ENCODE assay signal across 23 cellular contexts in the genomic region with DNA sequence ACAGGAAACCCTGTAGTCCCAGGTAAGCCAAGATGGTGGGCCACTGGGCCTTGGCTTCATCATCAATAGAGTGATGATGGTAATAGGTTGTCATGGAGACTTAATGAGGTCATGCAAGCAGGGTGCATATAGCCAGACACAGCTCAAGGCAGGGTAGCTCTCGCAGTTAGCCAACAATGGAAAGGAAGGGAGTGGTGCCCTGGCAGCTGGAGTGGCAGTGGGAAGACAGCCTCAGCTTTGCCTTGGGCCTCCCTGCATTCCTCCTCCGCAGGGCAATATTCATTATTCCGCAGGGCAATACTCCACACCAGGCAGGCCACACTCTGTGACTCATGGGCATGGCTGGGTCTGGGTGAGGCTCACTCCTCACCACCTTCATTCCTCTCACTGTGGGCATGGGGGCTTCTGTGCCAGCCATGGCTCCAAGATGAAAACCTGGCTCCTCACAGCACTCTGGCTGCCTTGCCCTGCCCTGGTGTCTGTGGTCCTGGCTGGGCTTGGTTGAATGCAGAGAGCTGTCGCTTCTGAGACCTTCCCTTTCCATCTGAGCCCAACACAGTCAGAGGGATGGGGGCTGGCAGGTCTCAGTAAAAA.
DNase-seq lines count a peak whose midpoint lies in the region; ATAC-seq and TF ChIP-seq lines count a peak whose summit lies in the region.
"Had no signal": no experiment of that assay in that cellular context is flagged by ENCODE, and none has a peak within 500 bp of the region (broad histone marks: within the 10 kb centered on the region; RNA-seq: fewer than 3 reads in every experiment).

No MANE protein-coding gene starts in this region.

- H3K27me3 Mint-ChIP-seq in glutamatergic neuron (ENCODE audit: unreplicated experiment) = no peaks in the 10 kb centered on the region

- H3K4me3 ChIP-seq in right atrium auricular region = no peak overlapping the region
- H3K4me3 ChIP-seq: BLaER1, GM23338, PC-9 had no signal

- H3K4me1 ChIP-seq in right atrium auricular region = no peaks in the 10 kb centered on the region

- H3K36me3 ChIP-seq in right atrium auricular region = no peaks in the 10 kb centered on the region
- H3K36me3 ChIP-seq: BLaER1 had no signal

- peaks cover 9% of the 10 kb centered on the region for H3K4me1 Mint-ChIP-seq in stimulated activated effector memory CD8-positive, alpha-beta T cell treated with anti-CD3 and anti-CD28 coated beads, Interleukin-12 subunit alpha, Interleukin-12 subunit beta, amount 100 ng/mL, for 72 hours
- peaks cover 9% of the 10 kb centered on the region for H3K4me1 Mint-ChIP-seq in glutamatergic neuron (ENCODE audit: low read depth, unreplicated experiment)
- H3K4me1 Mint-ChIP-seq: CD4-positive, CD25-positive, alpha-beta regulatory T cell had no signal

- no peak for TF ChIP-seq CTCF in right atrium auricular region (IDR thresholded peaks at IDR 0.05)
- no peak for TF ChIP-seq CTCF in glutamatergic neuron (IDR thresholded peaks at IDR 0.05; ENCODE audit: partially characterized antibody, unreplicated experiment)

- peak; percentile 23 for DNase-seq in right atrium auricular region (ENCODE audit: low spot score)
- DNase-seq in Right ventricle myocardium inferior (ENCODE audit: missing footprints) = no peak
- DNase-seq in left lobe of liver (ENCODE audit: low spot score) = peak; percentile 22
- peak in 1 of 2 donors; percentile 32 for DNase-seq in stimulated activated effector memory CD8-positive, alpha-beta T cell treated with anti-CD3 and anti-CD28 coated beads, Interleukin-12 subunit alpha, Interleukin-12 subunit beta, amount 100 ng/mL, for 72 hours (ENCODE audit: low spot score in 2 of 2)
- DNase-seq in medulla oblongata (ENCODE audit: extremely low spot score) = no peak
- DNase-seq in glutamatergic neuron = no peak
- DNase-seq: CD4-positive, CD25-positive, alpha-beta regulatory T cell; COR-L47; DMS53; H9; MM.1S; NCI-H2029; NCI-H446 treated with DMSO at 0.1 percent for 48 hours; NCI-H526; NCI-H82; NK-92 treated with Interleukin-12 subunit alpha and Interleukin-12 subunit beta, amount 100 ng/mL, for 24 hours; PC-9; RPMI8226; SHP77 had no signal

- H3K4me3 Mint-ChIP-seq in stimulated activated effector memory CD8-positive, alpha-beta T cell treated with anti-CD3 and anti-CD28 coated beads, Interleukin-12 subunit alpha, Interleukin-12 subunit beta, amount 100 ng/mL, for 72 hours = no peak overlapping the region
- H3K4me3 Mint-ChIP-seq in glutamatergic neuron (ENCODE audit: unreplicated experiment) = no peak overlapping the region
- H3K4me3 Mint-ChIP-seq: CD4-positive, CD25-positive, alpha-beta regulatory T cell; GM23338; H9 had no signal

- ATAC-seq in Right ventricle myocardium inferior (no peak), left lobe of liver (no peak), GM19455 (IDR thresholded peaks at IDR 0.05; ENCODE audit: unreplicated experiment) (no peak)
- peak; percentile 24 for ATAC-seq in stimulated activated effector memory CD8-positive, alpha-beta T cell treated with anti-CD3 and anti-CD28 coated beads, Interleukin-12 subunit alpha, Interleukin-12 subunit beta, amount 100 ng/mL, for 72 hours
- ATAC-seq: GM23338 had no signal

- intact Hi-C loops in Right ventricle myocardium inferior (cut with DNase I) = loop anchor here (10.0 kb wide), 1 partner anchor 302 kb away; no protein-coding TSS in a partner anchor

- H3K27me3 ChIP-seq in right atrium auricular region = no peaks in the 10 kb centered on the region
- H3K27me3 ChIP-seq: BLaER1 had no signal

- no peaks in the 10 kb centered on the region for H3K9me3 Mint-ChIP-seq in stimulated activated effector memory CD8-positive, alpha-beta T cell treated with anti-CD3 and anti-CD28 coated beads, Interleukin-12 subunit alpha, Interleukin-12 subunit beta, amount 100 ng/mL, for 72 hours
- H3K9me3 Mint-ChIP-seq in glutamatergic neuron (ENCODE audit: unreplicated experiment) = peaks cover 3% of the 10 kb centered on the region
- H3K9me3 Mint-ChIP-seq: GM23338 had no signal

- H3K9me3 ChIP-seq in right atrium auricular region = no peaks in the 10 kb centered on the region

- no peaks in the 10 kb centered on the region for H3K36me3 Mint-ChIP-seq in stimulated activated effector memory CD8-positive, alpha-beta T cell treated with anti-CD3 and anti-CD28 coated beads, Interleukin-12 subunit alpha, Interleukin-12 subunit beta, amount 100 ng/mL, for 72 hours
- no peaks in the 10 kb centered on the region for H3K36me3 Mint-ChIP-seq in glutamatergic neuron (ENCODE audit: unreplicated experiment)
- H3K36me3 Mint-ChIP-seq: CD4-positive, CD25-positive, alpha-beta regulatory T cell had no signal

- H3K27ac ChIP-seq in right atrium auricular region = no peak overlapping the region
- H3K27ac ChIP-seq: BLaER1, KMS-11, PC-9 had no signal

- no peak overlapping the region for H3K27ac Mint-ChIP-seq in stimulated activated effector memory CD8-positive, alpha-beta T cell treated with anti-CD3 and anti-CD28 coated beads, Interleukin-12 subunit alpha, Interleukin-12 subunit beta, amount 100 ng/mL, for 72 hours
- no peak overlapping the region for H3K27ac Mint-ChIP-seq in glutamatergic neuron (ENCODE audit: unreplicated experiment)
- H3K27ac Mint-ChIP-seq: CD4-positive, CD25-positive, alpha-beta regulatory T cell; GM23338 had no signal

Comparison
In these comparisons a context has a peak if more than half of its experiments do, and no peak if none do; other contexts are left out.
1. DNase-seq: peak in right atrium auricular region (single experiment) and left lobe of liver (single experiment); none in Right ventricle myocardium inferior (single experiment), medulla oblongata (single experiment) and glutamatergic neuron (single experiment).